In the genomic region with DNA sequence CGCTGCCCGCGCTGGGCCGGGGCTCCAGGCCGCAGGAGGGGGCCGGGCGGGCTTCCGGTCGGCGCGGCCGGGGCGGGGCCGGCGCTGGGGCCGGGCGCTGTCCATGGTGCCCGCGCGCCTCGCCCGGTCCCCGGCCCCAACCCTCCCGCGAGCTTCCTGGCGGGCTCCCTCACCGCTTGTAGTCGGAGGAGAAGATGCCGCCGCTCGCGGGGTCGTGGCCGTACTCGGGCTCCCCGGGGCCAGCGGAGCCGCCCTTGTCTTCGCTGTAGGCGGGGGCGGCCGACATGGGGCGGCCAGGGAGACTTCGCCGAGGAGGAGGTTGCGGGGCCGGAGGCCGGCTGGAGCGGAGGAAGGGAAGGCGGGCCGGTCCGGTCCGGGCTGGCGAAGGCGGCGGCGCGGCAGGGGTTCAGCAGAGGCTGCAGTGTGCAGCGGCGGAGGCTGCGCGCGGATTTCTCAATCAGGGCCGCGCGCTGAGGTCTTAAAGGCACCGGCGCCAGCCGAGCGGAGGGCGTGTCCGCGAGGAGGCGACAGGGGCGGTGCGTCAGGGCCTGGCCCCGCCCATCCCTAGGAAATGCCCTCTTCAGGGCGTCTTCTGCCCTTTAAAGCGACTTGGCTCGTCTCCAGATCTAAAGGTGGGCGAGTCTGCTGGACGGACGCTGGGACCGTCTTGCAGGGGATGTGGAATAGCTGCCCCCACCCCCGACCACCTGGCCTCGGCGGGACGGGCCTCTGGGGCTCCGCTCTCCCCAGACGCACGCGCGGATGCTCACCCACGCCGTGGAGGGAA, we compare ENCODE assay signal across 1 cellular context.
TF ChIP-seq lines count a peak whose summit lies in the region.

A gene with protein sequence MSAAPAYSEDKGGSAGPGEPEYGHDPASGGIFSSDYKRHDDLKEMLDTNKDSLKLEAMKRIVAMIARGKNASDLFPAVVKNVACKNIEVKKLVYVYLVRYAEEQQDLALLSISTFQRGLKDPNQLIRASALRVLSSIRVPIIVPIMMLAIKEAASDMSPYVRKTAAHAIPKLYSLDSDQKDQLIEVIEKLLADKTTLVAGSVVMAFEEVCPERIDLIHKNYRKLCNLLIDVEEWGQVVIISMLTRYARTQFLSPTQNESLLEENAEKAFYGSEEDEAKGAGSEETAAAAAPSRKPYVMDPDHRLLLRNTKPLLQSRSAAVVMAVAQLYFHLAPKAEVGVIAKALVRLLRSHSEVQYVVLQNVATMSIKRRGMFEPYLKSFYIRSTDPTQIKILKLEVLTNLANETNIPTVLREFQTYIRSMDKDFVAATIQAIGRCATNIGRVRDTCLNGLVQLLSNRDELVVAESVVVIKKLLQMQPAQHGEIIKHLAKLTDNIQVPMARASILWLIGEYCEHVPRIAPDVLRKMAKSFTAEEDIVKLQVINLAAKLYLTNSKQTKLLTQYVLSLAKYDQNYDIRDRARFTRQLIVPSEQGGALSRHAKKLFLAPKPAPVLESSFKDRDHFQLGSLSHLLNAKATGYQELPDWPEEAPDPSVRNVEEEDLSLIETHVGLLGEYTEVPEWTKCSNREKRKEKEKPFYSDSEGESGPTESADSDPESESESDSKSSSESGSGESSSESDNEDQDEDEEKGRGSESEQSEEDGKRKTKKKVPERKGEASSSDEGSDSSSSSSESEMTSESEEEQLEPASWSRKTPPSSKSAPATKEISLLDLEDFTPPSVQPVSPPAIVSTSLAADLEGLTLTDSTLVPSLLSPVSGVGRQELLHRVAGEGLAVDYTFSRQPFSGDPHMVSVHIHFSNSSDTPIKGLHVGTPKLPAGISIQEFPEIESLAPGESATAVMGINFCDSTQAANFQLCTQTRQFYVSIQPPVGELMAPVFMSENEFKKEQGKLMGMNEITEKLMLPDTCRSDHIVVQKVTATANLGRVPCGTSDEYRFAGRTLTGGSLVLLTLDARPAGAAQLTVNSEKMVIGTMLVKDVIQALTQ (minus strand): TSS at position 455 of the 787 bp plus-strand sequence. CDS start 169 bp downstream, at position 286.

TF ChIP-seq in HepG2, 621 proteins besides CTCF, POLR2A, EP300 and RAD21 (continued from another document and continues in another):
- TF ChIP-seq, protein P1, sequence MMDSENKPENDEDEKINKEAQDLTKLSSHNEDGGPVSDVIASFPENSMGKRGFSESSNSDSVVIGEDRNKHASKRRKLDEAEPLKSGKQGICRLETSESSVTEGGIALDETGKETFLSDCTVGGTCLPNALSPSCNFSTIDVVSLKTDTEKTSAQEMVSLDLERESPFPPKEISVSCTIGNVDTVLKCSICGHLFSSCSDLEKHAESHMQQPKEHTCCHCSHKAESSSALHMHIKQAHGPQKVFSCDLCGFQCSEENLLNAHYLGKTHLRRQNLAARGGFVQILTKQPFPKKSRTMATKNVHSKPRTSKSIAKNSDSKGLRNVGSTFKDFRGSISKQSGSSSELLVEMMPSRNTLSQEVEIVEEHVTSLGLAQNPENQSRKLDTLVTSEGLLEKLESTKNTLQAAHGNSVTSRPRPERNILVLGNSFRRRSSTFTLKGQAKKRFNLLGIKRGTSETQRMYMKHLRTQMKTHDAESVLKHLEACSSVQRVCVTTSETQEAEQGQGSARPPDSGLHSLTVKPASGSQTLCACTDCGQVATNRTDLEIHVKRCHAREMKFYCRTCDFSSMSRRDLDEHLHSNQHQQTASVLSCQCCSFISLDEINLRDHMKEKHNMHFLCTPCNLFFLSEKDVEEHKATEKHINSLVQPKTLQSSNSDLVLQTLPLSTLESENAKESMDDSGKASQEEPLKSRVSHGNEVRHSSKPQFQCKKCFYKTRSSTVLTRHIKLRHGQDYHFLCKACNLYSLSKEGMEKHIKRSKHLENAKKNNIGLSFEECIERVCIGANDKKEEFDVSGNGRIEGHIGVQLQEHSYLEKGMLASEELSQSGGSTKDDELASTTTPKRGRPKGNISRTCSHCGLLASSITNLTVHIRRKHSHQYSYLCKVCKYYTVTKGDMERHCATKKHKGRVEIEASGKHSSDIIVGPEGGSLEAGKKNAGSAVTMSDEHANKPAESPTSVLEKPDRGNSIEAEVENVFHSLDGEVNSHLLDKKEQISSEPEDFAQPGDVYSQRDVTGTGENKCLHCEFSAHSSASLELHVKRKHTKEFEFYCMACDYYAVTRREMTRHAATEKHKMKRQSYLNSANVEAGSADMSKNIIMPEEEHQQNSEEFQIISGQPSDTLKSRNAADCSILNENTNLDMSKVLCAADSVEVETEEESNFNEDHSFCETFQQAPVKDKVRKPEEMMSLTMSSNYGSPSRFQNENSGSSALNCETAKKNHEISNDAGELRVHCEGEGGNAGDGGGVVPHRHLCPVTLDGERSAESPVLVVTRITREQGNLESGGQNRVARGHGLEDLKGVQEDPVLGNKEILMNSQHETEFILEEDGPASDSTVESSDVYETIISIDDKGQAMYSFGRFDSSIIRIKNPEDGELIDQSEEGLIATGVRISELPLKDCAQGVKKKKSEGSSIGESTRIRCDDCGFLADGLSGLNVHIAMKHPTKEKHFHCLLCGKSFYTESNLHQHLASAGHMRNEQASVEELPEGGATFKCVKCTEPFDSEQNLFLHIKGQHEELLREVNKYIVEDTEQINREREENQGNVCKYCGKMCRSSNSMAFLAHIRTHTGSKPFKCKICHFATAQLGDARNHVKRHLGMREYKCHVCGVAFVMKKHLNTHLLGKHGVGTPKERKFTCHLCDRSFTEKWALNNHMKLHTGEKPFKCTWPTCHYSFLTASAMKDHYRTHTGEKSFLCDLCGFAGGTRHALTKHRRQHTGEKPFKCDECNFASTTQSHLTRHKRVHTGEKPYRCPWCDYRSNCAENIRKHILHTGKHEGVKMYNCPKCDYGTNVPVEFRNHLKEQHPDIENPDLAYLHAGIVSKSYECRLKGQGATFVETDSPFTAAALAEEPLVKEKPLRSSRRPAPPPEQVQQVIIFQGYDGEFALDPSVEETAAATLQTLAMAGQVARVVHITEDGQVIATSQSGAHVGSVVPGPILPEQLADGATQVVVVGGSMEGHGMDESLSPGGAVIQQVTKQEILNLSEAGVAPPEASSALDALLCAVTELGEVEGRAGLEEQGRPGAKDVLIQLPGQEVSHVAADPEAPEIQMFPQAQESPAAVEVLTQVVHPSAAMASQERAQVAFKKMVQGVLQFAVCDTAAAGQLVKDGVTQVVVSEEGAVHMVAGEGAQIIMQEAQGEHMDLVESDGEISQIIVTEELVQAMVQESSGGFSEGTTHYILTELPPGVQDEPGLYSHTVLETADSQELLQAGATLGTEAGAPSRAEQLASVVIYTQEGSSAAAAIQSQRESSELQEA (CRISPR knock-in tag; IDR thresholded peaks at IDR 0.05; ENCODE audit: not compliant biosample characterization), result no peak
- TF ChIP-seq EEA1 (CRISPR knock-in tag; IDR thresholded peaks at IDR 0.05; ENCODE audit: borderline replicate concordance) (no peak), NKX3-1 (CRISPR knock-in tag; IDR thresholded peaks at IDR 0.05) (0 out of 2 replicates have a peak, but pooled peaks have one; percentile 70), RXRA (CRISPR knock-in tag; IDR thresholded peaks at IDR 0.05) (no peak), AHR (CRISPR knock-in tag; IDR thresholded peaks at IDR 0.05) (no peak), MED13 (CRISPR knock-in tag; IDR thresholded peaks at IDR 0.05) (no peak), SATB2 (CRISPR knock-in tag; IDR thresholded peaks at IDR 0.05) (0 out of 2 replicates have a peak, but pooled peaks have one; percentile 59), STAT5B (CRISPR knock-in tag; IDR thresholded peaks at IDR 0.05) (no peak), ZNF720 (CRISPR knock-in tag; IDR thresholded peaks at IDR 0.05) (no peak), NRL (CRISPR knock-in tag; IDR thresholded peaks at IDR 0.05; ENCODE audit: borderline replicate concordance) (no peak), ZNF235 (CRISPR knock-in tag; IDR thresholded peaks at IDR 0.05; ENCODE audit: borderline replicate concordance) (no peak), ZNF292 (CRISPR knock-in tag; IDR thresholded peaks at IDR 0.05; ENCODE audit: borderline replicate concordance, low read depth) (no peak), CEBPB (IDR thresholded peaks at IDR 0.05; ENCODE audit: borderline replicate concordance, low read depth, low read length) (peak; percentile 30; the same call in 1 of the 2 replicates), NFATC3 (CRISPR knock-in tag; IDR thresholded peaks at IDR 0.05) (no peak), ZNF136 (CRISPR knock-in tag; IDR thresholded peaks at IDR 0.05; ENCODE audit: low read depth) (no peak), HES4 (CRISPR knock-in tag; IDR thresholded peaks at IDR 0.05; ENCODE audit: borderline replicate concordance) (0 out of 2 replicates have a peak, but pooled peaks have one; percentile 77), CAMTA2 (CRISPR knock-in tag; IDR thresholded peaks at IDR 0.05; ENCODE audit: borderline replicate concordance) (no peak), BCL6 (CRISPR knock-in tag; IDR thresholded peaks at IDR 0.05) (peak; percentile 29; the same call in 1 of the 2 replicates), ZNF460 (CRISPR knock-in tag; IDR thresholded peaks at IDR 0.05; ENCODE audit: borderline replicate concordance) (no peak), SIN3B (IDR thresholded peaks at IDR 0.05; ENCODE audit: low read length) (no peak), ZNF138 (CRISPR knock-in tag; IDR thresholded peaks at IDR 0.05; ENCODE audit: low read depth) (no peak), SNAPC2 (CRISPR knock-in tag; IDR thresholded peaks at IDR 0.05) (no peak), MAFG (CRISPR knock-in tag; IDR thresholded peaks at IDR 0.05) (no peak), ZNF253 (CRISPR knock-in tag; IDR thresholded peaks at IDR 0.05; ENCODE audit: borderline replicate concordance) (no peak), ZBTB21 (CRISPR knock-in tag; IDR thresholded peaks at IDR 0.05) (no peak), MAF1 (CRISPR knock-in tag; IDR thresholded peaks at IDR 0.05; ENCODE audit: borderline replicate concordance) (no peak), ZNF432 (CRISPR knock-in tag; IDR thresholded peaks at IDR 0.05; ENCODE audit: borderline replicate concordance) (no peak), EZH2 (conservative IDR thresholded peaks at IDR 0.05; ENCODE audit: low read depth, low read length) (no peak), NONO (IDR thresholded peaks at IDR 0.05) (no peak), NONO (CRISPR knock-in tag; conservative IDR thresholded peaks at IDR 0.05) (no peak), ZNF354B (CRISPR knock-in tag; IDR thresholded peaks at IDR 0.05) (no peak), MIXL1 (CRISPR knock-in tag; IDR thresholded peaks at IDR 0.05) (no peak), ZNF652 (CRISPR knock-in tag; IDR thresholded peaks at IDR 0.05; ENCODE audit: borderline replicate concordance, low read depth) (no peak), ZNF337 (CRISPR knock-in tag; IDR thresholded peaks at IDR 0.05; ENCODE audit: borderline replicate concordance, low read depth) (no peak), AGO2 (optimal IDR thresholded peaks at IDR 0.05; ENCODE audit: low read depth, low read length) (no peak), MATR3 (CRISPR knock-in tag; IDR thresholded peaks at IDR 0.05) (no peak), ISL2 (CRISPR knock-in tag; IDR thresholded peaks at IDR 0.05) (peak; percentile 19; the same call in 1 of the 2 replicates)
- TF ChIP-seq, protein P2, sequence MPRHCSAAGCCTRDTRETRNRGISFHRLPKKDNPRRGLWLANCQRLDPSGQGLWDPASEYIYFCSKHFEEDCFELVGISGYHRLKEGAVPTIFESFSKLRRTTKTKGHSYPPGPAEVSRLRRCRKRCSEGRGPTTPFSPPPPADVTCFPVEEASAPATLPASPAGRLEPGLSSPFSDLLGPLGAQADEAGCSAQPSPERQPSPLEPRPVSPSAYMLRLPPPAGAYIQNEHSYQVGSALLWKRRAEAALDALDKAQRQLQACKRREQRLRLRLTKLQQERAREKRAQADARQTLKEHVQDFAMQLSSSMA (CRISPR knock-in tag; IDR thresholded peaks at IDR 0.05), result no peak
- TF ChIP-seq, protein P3, sequence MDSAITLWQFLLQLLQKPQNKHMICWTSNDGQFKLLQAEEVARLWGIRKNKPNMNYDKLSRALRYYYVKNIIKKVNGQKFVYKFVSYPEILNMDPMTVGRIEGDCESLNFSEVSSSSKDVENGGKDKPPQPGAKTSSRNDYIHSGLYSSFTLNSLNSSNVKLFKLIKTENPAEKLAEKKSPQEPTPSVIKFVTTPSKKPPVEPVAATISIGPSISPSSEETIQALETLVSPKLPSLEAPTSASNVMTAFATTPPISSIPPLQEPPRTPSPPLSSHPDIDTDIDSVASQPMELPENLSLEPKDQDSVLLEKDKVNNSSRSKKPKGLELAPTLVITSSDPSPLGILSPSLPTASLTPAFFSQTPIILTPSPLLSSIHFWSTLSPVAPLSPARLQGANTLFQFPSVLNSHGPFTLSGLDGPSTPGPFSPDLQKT (CRISPR knock-in tag; IDR thresholded peaks at IDR 0.05; ENCODE audit: borderline replicate concordance), result no peak
- TF ChIP-seq, protein P4, sequence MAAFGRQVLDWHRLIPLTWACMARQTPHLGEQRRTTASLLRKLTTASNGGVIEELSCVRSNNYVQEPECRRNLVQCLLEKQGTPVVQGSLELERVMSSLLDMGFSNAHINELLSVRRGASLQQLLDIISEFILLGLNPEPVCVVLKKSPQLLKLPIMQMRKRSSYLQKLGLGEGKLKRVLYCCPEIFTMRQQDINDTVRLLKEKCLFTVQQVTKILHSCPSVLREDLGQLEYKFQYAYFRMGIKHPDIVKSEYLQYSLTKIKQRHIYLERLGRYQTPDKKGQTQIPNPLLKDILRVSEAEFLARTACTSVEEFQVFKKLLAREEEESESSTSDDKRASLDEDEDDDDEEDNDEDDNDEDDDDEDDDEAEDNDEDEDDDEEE (CRISPR knock-in tag; IDR thresholded peaks at IDR 0.05), result no peak
- TF ChIP-seq, protein P5, sequence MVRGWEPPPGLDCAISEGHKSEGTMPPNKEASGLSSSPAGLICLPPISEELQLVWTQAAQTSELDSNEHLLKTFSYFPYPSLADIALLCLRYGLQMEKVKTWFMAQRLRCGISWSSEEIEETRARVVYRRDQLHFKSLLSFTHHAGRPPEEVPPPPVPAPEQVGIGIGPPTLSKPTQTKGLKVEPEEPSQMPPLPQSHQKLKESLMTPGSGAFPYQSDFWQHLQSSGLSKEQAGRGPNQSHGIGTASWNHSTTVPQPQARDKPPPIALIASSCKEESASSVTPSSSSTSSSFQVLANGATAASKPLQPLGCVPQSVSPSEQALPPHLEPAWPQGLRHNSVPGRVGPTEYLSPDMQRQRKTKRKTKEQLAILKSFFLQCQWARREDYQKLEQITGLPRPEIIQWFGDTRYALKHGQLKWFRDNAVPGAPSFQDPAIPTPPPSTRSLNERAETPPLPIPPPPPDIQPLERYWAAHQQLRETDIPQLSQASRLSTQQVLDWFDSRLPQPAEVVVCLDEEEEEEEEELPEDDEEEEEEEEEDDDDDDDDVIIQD (CRISPR knock-in tag; IDR thresholded peaks at IDR 0.05; ENCODE audit: low read depth), result no peak
- TF ChIP-seq, protein P6, sequence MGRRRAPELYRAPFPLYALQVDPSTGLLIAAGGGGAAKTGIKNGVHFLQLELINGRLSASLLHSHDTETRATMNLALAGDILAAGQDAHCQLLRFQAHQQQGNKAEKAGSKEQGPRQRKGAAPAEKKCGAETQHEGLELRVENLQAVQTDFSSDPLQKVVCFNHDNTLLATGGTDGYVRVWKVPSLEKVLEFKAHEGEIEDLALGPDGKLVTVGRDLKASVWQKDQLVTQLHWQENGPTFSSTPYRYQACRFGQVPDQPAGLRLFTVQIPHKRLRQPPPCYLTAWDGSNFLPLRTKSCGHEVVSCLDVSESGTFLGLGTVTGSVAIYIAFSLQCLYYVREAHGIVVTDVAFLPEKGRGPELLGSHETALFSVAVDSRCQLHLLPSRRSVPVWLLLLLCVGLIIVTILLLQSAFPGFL (CRISPR knock-in tag; IDR thresholded peaks at IDR 0.05), result no peak
- TF ChIP-seq, protein P7, sequence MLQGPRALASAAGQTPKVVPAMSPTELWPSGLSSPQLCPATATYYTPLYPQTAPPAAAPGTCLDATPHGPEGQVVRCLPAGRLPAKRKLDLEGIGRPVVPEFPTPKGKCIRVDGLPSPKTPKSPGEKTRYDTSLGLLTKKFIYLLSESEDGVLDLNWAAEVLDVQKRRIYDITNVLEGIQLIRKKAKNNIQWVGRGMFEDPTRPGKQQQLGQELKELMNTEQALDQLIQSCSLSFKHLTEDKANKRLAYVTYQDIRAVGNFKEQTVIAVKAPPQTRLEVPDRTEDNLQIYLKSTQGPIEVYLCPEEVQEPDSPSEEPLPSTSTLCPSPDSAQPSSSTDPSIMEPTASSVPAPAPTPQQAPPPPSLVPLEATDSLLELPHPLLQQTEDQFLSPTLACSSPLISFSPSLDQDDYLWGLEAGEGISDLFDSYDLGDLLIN (CRISPR knock-in tag; IDR thresholded peaks at IDR 0.05; ENCODE audit: borderline replicate concordance), result no peak
